ENCODE assay signal across 17 cellular contexts in genomic region chr9:132474253-132474652, GRCh38.
"Had no signal": no experiment of that assay in that cellular context is flagged by ENCODE, and none has a peak within 500 bp of the region (broad histone marks: within the 10 kb centered on the region; RNA-seq: fewer than 3 reads in every experiment).

No MANE protein-coding gene starts in this region.

- H3K27ac ChIP-seq: cardiac muscle cell, colonic mucosa, epithelial cell of prostate, stomach, thoracic aorta had no signal

- ATAC-seq: left lobe of liver; mucosa of descending colon; naive thymus-derived CD8-positive, alpha-beta T cell had no signal

- H3K4me3 Mint-ChIP-seq: activated naive CD8-positive, alpha-beta T cell treated with anti-CD3 and anti-CD28 coated beads, Interleukin-2, amount 10 ng/mL, durations not matched to agents 7 days and 5 days; naive thymus-derived CD8-positive, alpha-beta T cell had no signal

- DNase-seq: activated CD4-positive, alpha-beta T cell treated with anti-CD3 and anti-CD28 coated beads, Interleukin-2, amount 50 U/mL, for 4 hours; activated CD4-positive, CD25-positive, alpha-beta regulatory T cell treated with anti-CD3 and anti-CD28 coated beads, Interleukin-2, amount 50 U/mL, for 72 hours; activated effector memory CD4-positive, alpha-beta T cell treated with anti-CD3 and anti-CD28 coated beads, Interleukin-2, amount 50 U/mL, for 16 hours; activated naive CD8-positive, alpha-beta T cell treated with anti-CD3 and anti-CD28 coated beads, Interleukin-2, amount 10 ng/mL, durations not matched to agents 7 days and 5 days; activated T-cell treated with anti-CD3 and anti-CD28 coated beads, Interleukin-2, amount 50 U/mL, for 1 hour; aorta; colonic mucosa; effector memory CD4-positive, alpha-beta T cell; hypothalamus; mucosa of descending colon; naive thymus-derived CD8-positive, alpha-beta T cell; stomach; SW 1271 had no signal

- H3K4me1 ChIP-seq: colonic mucosa, stomach had no signal

- H3K36me3 ChIP-seq: cardiac muscle cell, colonic mucosa, stomach, thoracic aorta had no signal

- H3K27ac Mint-ChIP-seq: activated naive CD8-positive, alpha-beta T cell treated with anti-CD3 and anti-CD28 coated beads, Interleukin-2, amount 10 ng/mL, durations not matched to agents 7 days and 5 days; naive thymus-derived CD8-positive, alpha-beta T cell had no signal

- H3K4me3 ChIP-seq: cardiac muscle cell, colonic mucosa, mucosa of descending colon, stomach, thoracic aorta had no signal

- H3K36me3 Mint-ChIP-seq: activated naive CD8-positive, alpha-beta T cell treated with anti-CD3 and anti-CD28 coated beads, Interleukin-2, amount 10 ng/mL, durations not matched to agents 7 days and 5 days; naive thymus-derived CD8-positive, alpha-beta T cell had no signal

- H3K9me3 ChIP-seq: colonic mucosa, mucosa of descending colon, stomach, thoracic aorta had no signal

- H3K27me3 ChIP-seq: cardiac muscle cell, colonic mucosa had no signal

- H3K9me3 Mint-ChIP-seq: activated naive CD8-positive, alpha-beta T cell treated with anti-CD3 and anti-CD28 coated beads, Interleukin-2, amount 10 ng/mL, durations not matched to agents 7 days and 5 days; naive thymus-derived CD8-positive, alpha-beta T cell had no signal
